In the genomic region with DNA sequence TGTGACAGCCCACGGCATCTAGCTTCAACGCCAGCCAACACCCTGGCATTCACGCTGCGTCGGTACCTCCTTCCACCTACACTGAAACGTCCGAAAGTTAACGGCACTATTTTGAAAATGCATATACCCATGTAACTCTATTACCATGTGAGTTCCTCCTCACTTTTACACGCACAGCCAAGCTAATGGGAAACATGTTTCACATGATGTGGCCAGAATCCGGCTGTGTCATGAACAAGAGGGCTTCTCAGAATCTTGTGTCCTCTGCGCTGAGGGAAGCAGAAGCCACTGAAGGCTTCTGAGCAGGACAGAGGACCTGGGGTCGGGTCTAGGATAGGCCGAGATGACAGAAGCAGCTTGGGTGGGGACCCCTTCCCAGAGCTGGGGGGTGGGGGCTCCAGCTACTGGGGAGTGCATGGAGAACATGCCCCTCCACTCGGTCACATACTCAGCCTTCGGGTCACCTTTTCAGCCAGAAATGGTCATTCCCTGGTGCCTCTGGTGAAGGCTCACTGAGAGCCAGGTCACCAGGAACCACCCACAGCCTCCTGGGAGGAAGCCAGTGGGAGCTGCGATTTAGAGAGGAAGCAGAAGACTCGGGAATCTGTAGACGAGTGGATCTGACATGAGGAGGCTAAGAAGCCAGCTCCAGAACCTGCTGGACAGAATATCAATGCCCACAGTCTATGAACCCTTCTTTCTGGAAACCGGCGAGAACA, we compare ENCODE assay signal across 17 cellular contexts. TPM values are rescaled to one million over a fixed set of nuclear protein-coding genes. Genes with fewer than 3 reads are reported as not detected.
DNase-seq lines count a peak whose midpoint lies in the region; ATAC-seq and TF ChIP-seq lines count a peak whose summit lies in the region.
"Had no signal": no experiment of that assay in that cellular context is flagged by ENCODE, and none has a peak within 500 bp of the region (broad histone marks: within the 10 kb centered on the region; RNA-seq: fewer than 3 reads in every experiment).

No MANE protein-coding gene starts in this region.

- intact Hi-C loops in transverse colon (cut with DNase I; ENCODE audit: low total_unique reads) (no loop called here), thyroid gland (cut with DNase I) (no loop called here)

- in situ Hi-C loops in GM23248 (cut with MboI) (no loop called here), transverse colon (cut with MboI; ENCODE audit: low pct_ligation_motif_present in 1 of 4, low pct_unique_long_range_greater_than_20kb in 1 of 4, low sequenced_read_pairs in 3 of 4) (no loop called here)

- H3K36me3 ChIP-seq in GM23248 (ENCODE audit: low read depth), result no peaks in the 10 kb centered on the region
- no peaks in the 10 kb centered on the region for H3K36me3 ChIP-seq in adipocyte (ENCODE audit: control insufficient read depth, insufficient read depth, low read length, severe bottlenecking)
- H3K36me3 ChIP-seq in transverse colon, result no peaks in the 10 kb centered on the region
- no peaks in the 10 kb centered on the region for H3K36me3 ChIP-seq in thyroid gland

- H3K4me3 ChIP-seq in GM23248 (no peak overlapping the region), adipocyte (ENCODE audit: low read length) (no peak overlapping the region), transverse colon (no peak overlapping the region), thyroid gland (replicated peaks in 1 of 3) (no peak overlapping the region)

- WGBS in GM23248 (ENCODE audit: low coverage in 1 of 2, low lambda C conversion rate in 2 of 2, missing lambda C conversion rate in 2 of 2), 2 experiments, result 30 to 39% methylated on average over 17 to 20 of the region's 20 CpGs
- 89 to 96% methylated on average over 8 to 20 of the region's 20 CpGs for WGBS in transverse colon (ENCODE audit: low coverage in 1 of 2), 2 donors
- 89 to 91% methylated on average over 20 of the region's 20 CpGs for WGBS in thyroid gland, 2 donors

- ATAC-seq in GM19455 (IDR thresholded peaks at IDR 0.05; ENCODE audit: unreplicated experiment) (no peak), HG02798 (IDR thresholded peaks at IDR 0.05; ENCODE audit: poor library complexity, unreplicated experiment) (no peak)

- no peak for TF ChIP-seq POLR2A in transverse colon (IDR thresholded peaks at IDR 0.05)
- no peak for TF ChIP-seq POLR2A in thyroid gland (IDR thresholded peaks at IDR 0.05)

- H3K9ac ChIP-seq in GM23248 (no peak overlapping the region), adipocyte (ENCODE audit: low read length) (no peak overlapping the region)
- H3K9ac ChIP-seq: KMS-11 had no signal

- H4K20me1 ChIP-seq in GM23248 (ENCODE audit: insufficient read depth), result no peaks in the 10 kb centered on the region

- TF ChIP-seq CTCF in transverse colon (IDR thresholded peaks at IDR 0.05) (no peak), thyroid gland (IDR thresholded peaks at IDR 0.05) (no peak)

- H3K4me1 ChIP-seq in GM23248 (ENCODE audit: insufficient read depth), result peaks cover 23% of the 10 kb centered on the region
- H3K4me1 ChIP-seq in adipocyte (ENCODE audit: control insufficient read depth, insufficient read depth, low read length), result peaks cover 18% of the 10 kb centered on the region
- H3K4me1 ChIP-seq in transverse colon, result peaks cover 4 to 21% (median 8%) of the 10 kb centered on the region in 4 donors
- peaks cover 10 to 16% of the 10 kb centered on the region in 2 donors for H3K4me1 ChIP-seq in thyroid gland

- H3K27me3 ChIP-seq in GM23248 (replicated peaks; ENCODE audit: insufficient read depth) (no peaks in the 10 kb centered on the region), adipocyte (replicated peaks; ENCODE audit: control insufficient read depth, insufficient read depth, low read length) (no peaks in the 10 kb centered on the region), transverse colon (no peaks in the 10 kb centered on the region), thyroid gland (no peaks in the 10 kb centered on the region)

- peaks cover 24% of the 10 kb centered on the region for H3K79me2 ChIP-seq in GM23248 (ENCODE audit: insufficient read depth)

- no peaks in the 10 kb centered on the region for H3K9me2 ChIP-seq in GM23248 (ENCODE audit: insufficient read depth)

- H3K27ac ChIP-seq in GM23248 (no peak overlapping the region), transverse colon (peak overlapping the region in 3 of 4 donors; percentile 5 to 52 (median 51)), thyroid gland (no peak overlapping the region)
- H3K27ac ChIP-seq: KMS-11, RWPE1 had no signal

- DNase-seq in GM23248, result peak; percentile 73
- peak; percentile 46 for DNase-seq in adipocyte (ENCODE audit: low read depth)
- DNase-seq in islet precursor cell, result peak; percentile 27
- no peak for DNase-seq in transverse colon
- no peak for DNase-seq in thyroid gland
- DNase-seq: C1 segment of cervical spinal cord; GOT3; NCI-H1092; NCI-H1694; NCI-H2107; NCI-H226; NCI-H526 treated with DMSO at 0.1 percent for 48 hours; NK-92 treated with Interleukin-12 subunit alpha and Interleukin-12 subunit beta, amount 100 ng/mL, for 24 hours had no signal

- no peak for TF ChIP-seq EP300 in transverse colon (IDR thresholded peaks at IDR 0.05; ENCODE audit: low read depth)

- H3K9me3 ChIP-seq in GM23248 (ENCODE audit: low read depth) (no peaks in the 10 kb centered on the region), adipocyte (ENCODE audit: control insufficient read depth, low read length) (peaks cover 5% of the 10 kb centered on the region), transverse colon (peaks cover 0 to 7% of the 10 kb centered on the region in 2 donors), thyroid gland (no peaks in the 10 kb centered on the region)

- H3K4me2 ChIP-seq in GM23248 (ENCODE audit: unreplicated experiment), result peak overlapping the region; percentile 5
- H3K4me2 ChIP-seq: KMS-11 had no signal

- H2AFZ ChIP-seq in GM23248, result peak overlapping the region; percentile 48; the same call in 1 of the 2 replicates

- 0 out of 2 replicates have a peak, but pooled peaks cover 5% of the 10 kb centered on the region for H3F3A ChIP-seq in GM23248 (ENCODE audit: insufficient read depth)

RNA-seq across cellular contexts. Expression of a gene that starts 41.5 kb away (rescaled TPM):
- 5.3 and 6.3 TPM in 2 replicates for total RNA-seq in GM23248 (2014; rRNA removed; shearing (Covaris generic))
- 2.1 and 2.6 TPM in 2 replicates for polyA plus RNA-seq in GM23248 (2016; fragmentation: Nextera tagmentation; extraction: Ambion mirVana)
- total RNA-seq in transverse colon (100 to 1,000 TPM in 2 of 4 donors, 10 to 100 TPM in 2; 33.9 to 192 (median 112) TPM), thyroid gland (10 to 100 TPM; 12.9 to 91.6 (median 39.8) TPM)

Comparison
In these comparisons a context has a peak if more than half of its experiments do, and no peak if none do; other contexts are left out.
1. DNase-seq: peak in GM23248 (single experiment), adipocyte (single experiment) and islet precursor cell (single experiment); none in transverse colon (single experiment) and thyroid gland (0 of 2).
2. H3K27ac ChIP-seq: peak in transverse colon (3 of 4); none in GM23248 (single experiment) and thyroid gland (0 of 3).